Comparison of ENCODE assay signal across 12 cellular contexts in genomic region chr1:214312530-214313051, GRCh38.
"Had no signal": no experiment of that assay in that cellular context is flagged by ENCODE, and none has a peak within 500 bp of the region (broad histone marks: within the 10 kb centered on the region; RNA-seq: fewer than 3 reads in every experiment).

No MANE protein-coding gene starts in this region.

- DNase-seq: activated CD4-positive, alpha-beta T cell treated with anti-CD3 and anti-CD28 coated beads for 1 hour; activated CD8-positive, alpha-beta memory T cell treated with anti-CD3 and anti-CD28 coated beads, Interleukin-2, amount 50 U/mL, for 4 hours; activated CD8-positive, alpha-beta T cell treated with anti-CD3 and anti-CD28 coated beads for 36 hours; naive B cell; nucleus accumbens; sigmoid colon; stimulated activated CD4-positive, alpha-beta T cell treated with anti-CD3 and anti-CD28 coated beads, Interleukin-12 subunit alpha, Interleukin-12 subunit beta, amount 100 ng/mL, for 4 hours; stimulated activated naive CD8-positive, alpha-beta T cell treated with anti-CD3 and anti-CD28 coated beads, Interleukin-15, Interleukin-2, amounts not matched to agents 100 U/mL and 50 U/mL, for 24 hours had no signal

- H3K4me1 ChIP-seq: sigmoid colon, suprapubic skin had no signal

- H3K27ac ChIP-seq: sigmoid colon, suprapubic skin had no signal

- ATAC-seq: activated CD8-positive, alpha-beta T cell treated with anti-CD3 and anti-CD28 coated beads for 36 hours; stimulated activated naive CD8-positive, alpha-beta T cell treated with anti-CD3 and anti-CD28 coated beads, Interleukin-15, Interleukin-2, amounts not matched to agents 100 U/mL and 50 U/mL, for 24 hours had no signal

- H3K27me3 ChIP-seq: sigmoid colon, suprapubic skin had no signal

- FAIRE-seq: islet of Langerhans had no signal

- H3K27me3 Mint-ChIP-seq: activated CD8-positive, alpha-beta T cell treated with anti-CD3 and anti-CD28 coated beads for 36 hours; naive B cell; type B pancreatic cell had no signal

- H3K36me3 ChIP-seq: sigmoid colon had no signal

- H3K4me3 ChIP-seq: lung, sigmoid colon, suprapubic skin had no signal

- H3K4me3 Mint-ChIP-seq: activated CD8-positive, alpha-beta T cell treated with anti-CD3 and anti-CD28 coated beads for 36 hours; naive B cell; type B pancreatic cell had no signal

- H3K9me3 ChIP-seq: sigmoid colon, suprapubic skin had no signal

- H3K27ac Mint-ChIP-seq: activated CD8-positive, alpha-beta T cell treated with anti-CD3 and anti-CD28 coated beads for 36 hours; type B pancreatic cell had no signal

- H3K9me3 Mint-ChIP-seq: activated CD8-positive, alpha-beta T cell treated with anti-CD3 and anti-CD28 coated beads for 36 hours; naive B cell; type B pancreatic cell had no signal
